ENCODE assay signal across 1 cellular context in the genomic region with DNA sequence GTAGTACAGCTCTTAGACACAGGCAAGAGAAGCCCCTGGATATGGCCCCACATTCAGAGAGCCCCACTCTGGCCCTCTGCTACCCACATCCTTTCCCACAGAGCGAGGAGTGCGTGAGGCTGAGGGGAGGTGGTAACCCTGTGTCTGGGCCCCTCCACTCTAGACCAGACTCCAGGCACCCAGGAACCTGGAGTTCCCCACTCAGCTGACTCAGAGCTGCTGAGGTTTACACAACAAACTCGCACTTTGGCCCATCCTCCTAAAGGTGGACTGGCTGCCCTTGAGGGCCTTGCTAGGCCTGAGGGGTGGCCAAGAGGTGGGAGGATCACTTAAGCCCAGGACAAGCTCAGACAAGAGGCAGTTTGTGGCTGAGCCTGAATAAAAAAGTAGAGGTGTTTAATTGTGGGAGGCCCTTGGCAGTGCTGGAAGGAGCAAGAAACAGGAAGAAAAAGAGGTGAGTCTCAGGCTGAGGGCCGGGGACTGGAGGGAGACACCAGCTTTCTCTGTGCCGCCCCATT.
TF ChIP-seq lines count a peak whose summit lies in the region.

No MANE protein-coding gene starts in this region.

TF ChIP-seq in H1, 55 proteins besides CTCF, POLR2A, EP300 and RAD21:
- TF ChIP-seq, protein P1, sequence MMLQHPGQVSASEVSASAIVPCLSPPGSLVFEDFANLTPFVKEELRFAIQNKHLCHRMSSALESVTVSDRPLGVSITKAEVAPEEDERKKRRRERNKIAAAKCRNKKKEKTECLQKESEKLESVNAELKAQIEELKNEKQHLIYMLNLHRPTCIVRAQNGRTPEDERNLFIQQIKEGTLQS (IDR thresholded peaks at IDR 0.05; ENCODE audit: insufficient read depth, low read depth, low read length): no peak
- TF ChIP-seq MAX (IDR thresholded peaks at IDR 0.05) (no peak), TCF12 (IDR thresholded peaks at IDR 0.05; ENCODE audit: low read depth, low read length) (no peak), SP4 (IDR thresholded peaks at IDR 0.05; ENCODE audit: low read length) (no peak), BRCA1 (IDR thresholded peaks at IDR 0.05; ENCODE audit: low read depth, low read length) (no peak), ASH2L (IDR thresholded peaks at IDR 0.05; ENCODE audit: low read length) (no peak), GABPA (IDR thresholded peaks at IDR 0.05; ENCODE audit: borderline replicate concordance, insufficient read depth, low read length) (no peak), EGR1 (IDR thresholded peaks at IDR 0.05; ENCODE audit: borderline replicate concordance, low read depth, low read length) (no peak), BACH1 (IDR thresholded peaks at IDR 0.05; ENCODE audit: low read length) (no peak), SIN3A (conservative IDR thresholded peaks at IDR 0.05 in 1 of 2, IDR thresholded peaks at IDR 0.05 in 1 of 2; ENCODE audit: low read depth in 1 of 2, low read length in 2 of 2) (no peak), RBBP5 (IDR thresholded peaks at IDR 0.05; ENCODE audit: borderline replicate concordance, low read depth, low read length) (no peak), POU5F1 (IDR thresholded peaks at IDR 0.05; ENCODE audit: low read depth, low read length) (no peak), RXRA (IDR thresholded peaks at IDR 0.05; ENCODE audit: insufficient read depth, low read depth, low read length) (no peak), NANOG (IDR thresholded peaks at IDR 0.05; ENCODE audit: insufficient read depth, low read depth, low read length, poor library complexity, severe bottlenecking) (no peak), SP1 (IDR thresholded peaks at IDR 0.05; ENCODE audit: low read depth, low read length) (no peak)
- TF ChIP-seq, protein P2, sequence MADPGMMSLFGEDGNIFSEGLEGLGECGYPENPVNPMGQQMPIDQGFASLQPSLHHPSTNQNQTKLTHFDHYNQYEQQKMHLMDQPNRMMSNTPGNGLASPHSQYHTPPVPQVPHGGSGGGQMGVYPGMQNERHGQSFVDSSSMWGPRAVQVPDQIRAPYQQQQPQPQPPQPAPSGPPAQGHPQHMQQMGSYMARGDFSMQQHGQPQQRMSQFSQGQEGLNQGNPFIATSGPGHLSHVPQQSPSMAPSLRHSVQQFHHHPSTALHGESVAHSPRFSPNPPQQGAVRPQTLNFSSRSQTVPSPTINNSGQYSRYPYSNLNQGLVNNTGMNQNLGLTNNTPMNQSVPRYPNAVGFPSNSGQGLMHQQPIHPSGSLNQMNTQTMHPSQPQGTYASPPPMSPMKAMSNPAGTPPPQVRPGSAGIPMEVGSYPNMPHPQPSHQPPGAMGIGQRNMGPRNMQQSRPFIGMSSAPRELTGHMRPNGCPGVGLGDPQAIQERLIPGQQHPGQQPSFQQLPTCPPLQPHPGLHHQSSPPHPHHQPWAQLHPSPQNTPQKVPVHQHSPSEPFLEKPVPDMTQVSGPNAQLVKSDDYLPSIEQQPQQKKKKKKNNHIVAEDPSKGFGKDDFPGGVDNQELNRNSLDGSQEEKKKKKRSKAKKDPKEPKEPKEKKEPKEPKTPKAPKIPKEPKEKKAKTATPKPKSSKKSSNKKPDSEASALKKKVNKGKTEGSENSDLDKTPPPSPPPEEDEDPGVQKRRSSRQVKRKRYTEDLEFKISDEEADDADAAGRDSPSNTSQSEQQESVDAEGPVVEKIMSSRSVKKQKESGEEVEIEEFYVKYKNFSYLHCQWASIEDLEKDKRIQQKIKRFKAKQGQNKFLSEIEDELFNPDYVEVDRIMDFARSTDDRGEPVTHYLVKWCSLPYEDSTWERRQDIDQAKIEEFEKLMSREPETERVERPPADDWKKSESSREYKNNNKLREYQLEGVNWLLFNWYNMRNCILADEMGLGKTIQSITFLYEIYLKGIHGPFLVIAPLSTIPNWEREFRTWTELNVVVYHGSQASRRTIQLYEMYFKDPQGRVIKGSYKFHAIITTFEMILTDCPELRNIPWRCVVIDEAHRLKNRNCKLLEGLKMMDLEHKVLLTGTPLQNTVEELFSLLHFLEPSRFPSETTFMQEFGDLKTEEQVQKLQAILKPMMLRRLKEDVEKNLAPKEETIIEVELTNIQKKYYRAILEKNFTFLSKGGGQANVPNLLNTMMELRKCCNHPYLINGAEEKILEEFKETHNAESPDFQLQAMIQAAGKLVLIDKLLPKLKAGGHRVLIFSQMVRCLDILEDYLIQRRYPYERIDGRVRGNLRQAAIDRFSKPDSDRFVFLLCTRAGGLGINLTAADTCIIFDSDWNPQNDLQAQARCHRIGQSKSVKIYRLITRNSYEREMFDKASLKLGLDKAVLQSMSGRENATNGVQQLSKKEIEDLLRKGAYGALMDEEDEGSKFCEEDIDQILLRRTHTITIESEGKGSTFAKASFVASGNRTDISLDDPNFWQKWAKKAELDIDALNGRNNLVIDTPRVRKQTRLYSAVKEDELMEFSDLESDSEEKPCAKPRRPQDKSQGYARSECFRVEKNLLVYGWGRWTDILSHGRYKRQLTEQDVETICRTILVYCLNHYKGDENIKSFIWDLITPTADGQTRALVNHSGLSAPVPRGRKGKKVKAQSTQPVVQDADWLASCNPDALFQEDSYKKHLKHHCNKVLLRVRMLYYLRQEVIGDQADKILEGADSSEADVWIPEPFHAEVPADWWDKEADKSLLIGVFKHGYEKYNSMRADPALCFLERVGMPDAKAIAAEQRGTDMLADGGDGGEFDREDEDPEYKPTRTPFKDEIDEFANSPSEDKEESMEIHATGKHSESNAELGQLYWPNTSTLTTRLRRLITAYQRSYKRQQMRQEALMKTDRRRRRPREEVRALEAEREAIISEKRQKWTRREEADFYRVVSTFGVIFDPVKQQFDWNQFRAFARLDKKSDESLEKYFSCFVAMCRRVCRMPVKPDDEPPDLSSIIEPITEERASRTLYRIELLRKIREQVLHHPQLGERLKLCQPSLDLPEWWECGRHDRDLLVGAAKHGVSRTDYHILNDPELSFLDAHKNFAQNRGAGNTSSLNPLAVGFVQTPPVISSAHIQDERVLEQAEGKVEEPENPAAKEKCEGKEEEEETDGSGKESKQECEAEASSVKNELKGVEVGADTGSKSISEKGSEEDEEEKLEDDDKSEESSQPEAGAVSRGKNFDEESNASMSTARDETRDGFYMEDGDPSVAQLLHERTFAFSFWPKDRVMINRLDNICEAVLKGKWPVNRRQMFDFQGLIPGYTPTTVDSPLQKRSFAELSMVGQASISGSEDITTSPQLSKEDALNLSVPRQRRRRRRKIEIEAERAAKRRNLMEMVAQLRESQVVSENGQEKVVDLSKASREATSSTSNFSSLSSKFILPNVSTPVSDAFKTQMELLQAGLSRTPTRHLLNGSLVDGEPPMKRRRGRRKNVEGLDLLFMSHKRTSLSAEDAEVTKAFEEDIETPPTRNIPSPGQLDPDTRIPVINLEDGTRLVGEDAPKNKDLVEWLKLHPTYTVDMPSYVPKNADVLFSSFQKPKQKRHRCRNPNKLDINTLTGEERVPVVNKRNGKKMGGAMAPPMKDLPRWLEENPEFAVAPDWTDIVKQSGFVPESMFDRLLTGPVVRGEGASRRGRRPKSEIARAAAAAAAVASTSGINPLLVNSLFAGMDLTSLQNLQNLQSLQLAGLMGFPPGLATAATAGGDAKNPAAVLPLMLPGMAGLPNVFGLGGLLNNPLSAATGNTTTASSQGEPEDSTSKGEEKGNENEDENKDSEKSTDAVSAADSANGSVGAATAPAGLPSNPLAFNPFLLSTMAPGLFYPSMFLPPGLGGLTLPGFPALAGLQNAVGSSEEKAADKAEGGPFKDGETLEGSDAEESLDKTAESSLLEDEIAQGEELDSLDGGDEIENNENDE (IDR thresholded peaks at IDR 0.05; ENCODE audit: insufficient replicate concordance, low read length): no peak
